Comparison of ENCODE assay signal across 16 cellular contexts in the genomic region with DNA sequence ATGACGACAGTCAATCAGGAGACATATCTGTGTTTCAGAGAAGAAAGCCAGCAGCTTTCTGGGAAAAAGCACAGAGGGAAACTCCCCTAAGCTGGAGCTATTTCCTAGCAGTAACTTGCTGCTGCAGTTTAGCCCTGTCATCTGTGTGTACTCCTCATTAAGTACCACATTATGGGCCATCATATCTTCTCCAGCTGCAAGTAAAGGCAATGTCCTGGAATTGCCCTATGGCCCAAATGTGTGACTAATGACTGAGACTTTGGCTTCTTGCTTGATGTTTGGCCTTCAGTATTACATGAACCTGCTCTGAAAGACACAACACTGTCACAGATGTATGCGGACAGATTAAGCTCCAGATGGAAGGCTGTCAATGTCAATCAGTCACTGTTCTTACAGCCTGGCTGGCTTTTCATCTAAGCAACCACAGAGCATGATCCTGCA.
DNase-seq lines count a peak whose midpoint lies in the region; ATAC-seq and TF ChIP-seq lines count a peak whose summit lies in the region.
"Had no signal": no experiment of that assay in that cellular context is flagged by ENCODE, and none has a peak within 500 bp of the region (broad histone marks: within the 10 kb centered on the region; RNA-seq: fewer than 3 reads in every experiment).

No MANE protein-coding gene starts in this region.

- no peak overlapping the region for H3K4me3 Mint-ChIP-seq in glutamatergic neuron (ENCODE audit: unreplicated experiment)
- H3K4me3 Mint-ChIP-seq in T-helper 2 cell treated with Interferon-gamma antibody and Interleukin-4, amounts not matched to agents 5 μg/mL and 100 μg/mL, for 36 hours = no peak overlapping the region
- H3K4me3 Mint-ChIP-seq: CD4-positive, alpha-beta memory T cell; IgD-negative memory B cell had no signal

- no peak for TF ChIP-seq CTCF in glutamatergic neuron (IDR thresholded peaks at IDR 0.05; ENCODE audit: partially characterized antibody, unreplicated experiment)

- peak overlapping the region; percentile 88 for H3K27ac Mint-ChIP-seq in glutamatergic neuron (ENCODE audit: unreplicated experiment)
- H3K27ac Mint-ChIP-seq in T-helper 2 cell treated with Interferon-gamma antibody and Interleukin-4, amounts not matched to agents 5 μg/mL and 100 μg/mL, for 36 hours = no peak overlapping the region
- H3K27ac Mint-ChIP-seq: CD4-positive, alpha-beta memory T cell; IgD-negative memory B cell had no signal

- peaks cover 11% of the 10 kb centered on the region for H3K4me1 Mint-ChIP-seq in glutamatergic neuron (ENCODE audit: low read depth, unreplicated experiment)
- no peaks in the 10 kb centered on the region for H3K4me1 Mint-ChIP-seq in T-helper 2 cell treated with Interferon-gamma antibody and Interleukin-4, amounts not matched to agents 5 μg/mL and 100 μg/mL, for 36 hours (ENCODE audit: low read depth)
- H3K4me1 Mint-ChIP-seq: CD4-positive, alpha-beta memory T cell; IgD-negative memory B cell had no signal

- H3K27me3 Mint-ChIP-seq in glutamatergic neuron (ENCODE audit: unreplicated experiment) = no peaks in the 10 kb centered on the region
- H3K27me3 Mint-ChIP-seq in T-helper 2 cell treated with Interferon-gamma antibody and Interleukin-4, amounts not matched to agents 5 μg/mL and 100 μg/mL, for 36 hours (ENCODE audit: low read depth) = no peaks in the 10 kb centered on the region
- H3K27me3 Mint-ChIP-seq: CD4-positive, alpha-beta memory T cell; IgD-negative memory B cell had no signal

- no peak for ATAC-seq in GM21576 (IDR thresholded peaks at IDR 0.05; ENCODE audit: unreplicated experiment)
- ATAC-seq: Right ventricle myocardium inferior had no signal

- DNase-seq in DMS 273 (lab: John Stamatoyannopoulos, UW; ENCODE audit: unreplicated experiment) = peak; percentile 24
- DNase-seq in DMS 273 treated with DMSO at 0.1 percent for 48 hours (lab: John Stamatoyannopoulos, UW) = no peak
- DNase-seq in SK-N-DZ (ENCODE audit: low spot score) = peak; percentile 64
- peak; percentile 26 for DNase-seq in glutamatergic neuron
- DNase-seq in retina = peak; percentile 75
- no peak for DNase-seq in middle frontal gyrus (ENCODE audit: extremely low spot score, low spot score)
- no peak for DNase-seq in T-helper 2 cell treated with Interferon-gamma antibody and Interleukin-4, amounts not matched to agents 5 μg/mL and 100 μg/mL, for 36 hours (ENCODE audit: low spot score)
- DNase-seq: Calu3; CD4-positive, alpha-beta memory T cell; DND-41; HCEC 1CT; NCI-H187; NCI-H774 had no signal

- H3K36me3 Mint-ChIP-seq in glutamatergic neuron (ENCODE audit: unreplicated experiment) = no peaks in the 10 kb centered on the region
- no peaks in the 10 kb centered on the region for H3K36me3 Mint-ChIP-seq in T-helper 2 cell treated with Interferon-gamma antibody and Interleukin-4, amounts not matched to agents 5 μg/mL and 100 μg/mL, for 36 hours (ENCODE audit: low read depth)
- H3K36me3 Mint-ChIP-seq: CD4-positive, alpha-beta memory T cell; IgD-negative memory B cell had no signal

- peaks cover 2% of the 10 kb centered on the region for H3K9me3 Mint-ChIP-seq in glutamatergic neuron (ENCODE audit: unreplicated experiment)
- no peaks in the 10 kb centered on the region for H3K9me3 Mint-ChIP-seq in T-helper 2 cell treated with Interferon-gamma antibody and Interleukin-4, amounts not matched to agents 5 μg/mL and 100 μg/mL, for 36 hours

Comparison
In these comparisons a context has a peak if more than half of its experiments do, and no peak if none do; other contexts are left out.
1. DNase-seq: peak in DMS 273 (single experiment), SK-N-DZ (single experiment), glutamatergic neuron (single experiment) and retina (single experiment); none in DMS 273 treated with DMSO at 0.1 percent for 48 hours (single experiment), middle frontal gyrus (single experiment) and T-helper 2 cell treated with Interferon-gamma antibody and Interleukin-4, amounts not matched to agents 5 μg/mL and 100 μg/mL, for 36 hours (single experiment).